ENCODE assay signal across 14 cellular contexts in genomic region chr7:32513205-32513604, GRCh38. TPM values are rescaled to one million over a fixed set of nuclear protein-coding genes. Genes with fewer than 3 reads are reported as not detected.
DNase-seq lines count a peak whose midpoint lies in the region; TF ChIP-seq lines count a peak whose summit lies in the region.
"Had no signal": no experiment of that assay in that cellular context is flagged by ENCODE, and none has a peak within 500 bp of the region (broad histone marks: within the 10 kb centered on the region; RNA-seq: fewer than 3 reads in every experiment).

No MANE protein-coding gene starts in this region.

- H3K27ac Mint-ChIP-seq in activated naive CD4-positive, alpha-beta T cell treated with anti-CD3 and anti-CD28 coated beads, Interleukin-2, amount 50 U/mL, for 24 hours: peak overlapping the region; percentile 87
- H3K27ac Mint-ChIP-seq in activated naive CD4-positive, alpha-beta T cell treated with anti-CD3 and anti-CD28 coated beads for 36 hours: no peak overlapping the region
- H3K27ac Mint-ChIP-seq in activated T-helper 2 cell treated with anti-CD3 and anti-CD28 coated beads, Interferon-gamma antibody, Interleukin-2, Interleukin-4, amounts not matched to agents 10 μg/mL and 5 μg/mL and 100 μg/mL, durations not matched to agents 14 hours and 24 hours and 36 hours: peak overlapping the region; percentile 37
- no peak overlapping the region for H3K27ac Mint-ChIP-seq in osteocyte (ENCODE audit: unreplicated experiment)

- H3K27me3 ChIP-seq in iPS-18a (ENCODE audit: control insufficient read depth, insufficient read depth, low read length): no peaks in the 10 kb centered on the region
- H3K27me3 ChIP-seq in suprapubic skin: no peaks in the 10 kb centered on the region

- H3K36me3 Mint-ChIP-seq in activated naive CD4-positive, alpha-beta T cell treated with anti-CD3 and anti-CD28 coated beads, Interleukin-2, amount 50 U/mL, for 24 hours: peaks cover 15% of the 10 kb centered on the region
- H3K36me3 Mint-ChIP-seq in activated naive CD4-positive, alpha-beta T cell treated with anti-CD3 and anti-CD28 coated beads for 36 hours (ENCODE audit: low read depth): peaks cover 20% of the 10 kb centered on the region
- peaks cover 79% of the 10 kb centered on the region for H3K36me3 Mint-ChIP-seq in activated T-helper 2 cell treated with anti-CD3 and anti-CD28 coated beads, Interferon-gamma antibody, Interleukin-2, Interleukin-4, amounts not matched to agents 10 μg/mL and 5 μg/mL and 100 μg/mL, durations not matched to agents 14 hours and 24 hours and 36 hours (ENCODE audit: low read depth)
- peaks cover 22% of the 10 kb centered on the region for H3K36me3 Mint-ChIP-seq in osteocyte (ENCODE audit: unreplicated experiment)

- no peak overlapping the region for H3K4me3 Mint-ChIP-seq in activated naive CD4-positive, alpha-beta T cell treated with anti-CD3 and anti-CD28 coated beads, Interleukin-2, amount 50 U/mL, for 24 hours
- no peak overlapping the region for H3K4me3 Mint-ChIP-seq in activated naive CD4-positive, alpha-beta T cell treated with anti-CD3 and anti-CD28 coated beads for 36 hours
- H3K4me3 Mint-ChIP-seq in activated T-helper 2 cell treated with anti-CD3 and anti-CD28 coated beads, Interferon-gamma antibody, Interleukin-2, Interleukin-4, amounts not matched to agents 10 μg/mL and 5 μg/mL and 100 μg/mL, durations not matched to agents 14 hours and 24 hours and 36 hours (ENCODE audit: low read depth): no peak overlapping the region
- no peak overlapping the region for H3K4me3 Mint-ChIP-seq in osteocyte (ENCODE audit: unreplicated experiment)

- TF ChIP-seq CTCF in suprapubic skin (IDR thresholded peaks at IDR 0.05) (no peak), osteocyte (IDR thresholded peaks at IDR 0.05) (no peak)

- no peaks in the 10 kb centered on the region for H3K27me3 Mint-ChIP-seq in activated naive CD4-positive, alpha-beta T cell treated with anti-CD3 and anti-CD28 coated beads, Interleukin-2, amount 50 U/mL, for 24 hours
- no peaks in the 10 kb centered on the region for H3K27me3 Mint-ChIP-seq in activated naive CD4-positive, alpha-beta T cell treated with anti-CD3 and anti-CD28 coated beads for 36 hours (ENCODE audit: low read depth)
- H3K27me3 Mint-ChIP-seq in activated T-helper 2 cell treated with anti-CD3 and anti-CD28 coated beads, Interferon-gamma antibody, Interleukin-2, Interleukin-4, amounts not matched to agents 10 μg/mL and 5 μg/mL and 100 μg/mL, durations not matched to agents 14 hours and 24 hours and 36 hours (ENCODE audit: low read depth): no peaks in the 10 kb centered on the region
- H3K27me3 Mint-ChIP-seq in osteocyte (ENCODE audit: unreplicated experiment): no peaks in the 10 kb centered on the region

- CTCF ChIA-PET in activated naive CD4-positive, alpha-beta T cell treated with anti-CD3 and anti-CD28 coated beads for 36 hours (lab: Charles Lee): no interaction called here

- H3K4me3 ChIP-seq in iPS-18a (ENCODE audit: low read length) (no peak overlapping the region), suprapubic skin (no peak overlapping the region)

- no peaks in the 10 kb centered on the region for H3K9me3 Mint-ChIP-seq in activated naive CD4-positive, alpha-beta T cell treated with anti-CD3 and anti-CD28 coated beads, Interleukin-2, amount 50 U/mL, for 24 hours
- peaks cover 7% of the 10 kb centered on the region for H3K9me3 Mint-ChIP-seq in activated naive CD4-positive, alpha-beta T cell treated with anti-CD3 and anti-CD28 coated beads for 36 hours
- H3K9me3 Mint-ChIP-seq in activated T-helper 2 cell treated with anti-CD3 and anti-CD28 coated beads, Interferon-gamma antibody, Interleukin-2, Interleukin-4, amounts not matched to agents 10 μg/mL and 5 μg/mL and 100 μg/mL, durations not matched to agents 14 hours and 24 hours and 36 hours: peaks cover 18% of the 10 kb centered on the region
- H3K9me3 Mint-ChIP-seq in osteocyte (ENCODE audit: unreplicated experiment): peaks cover 5% of the 10 kb centered on the region

- H3K27ac ChIP-seq in iPS-18a (ENCODE audit: low read length) (peak overlapping the region; percentile 7), suprapubic skin (no peak overlapping the region)
- H3K27ac ChIP-seq: HL-60 had no signal

- H3K9ac ChIP-seq in iPS-18a (ENCODE audit: low read length): no peak overlapping the region

- H3K4me1 Mint-ChIP-seq in activated naive CD4-positive, alpha-beta T cell treated with anti-CD3 and anti-CD28 coated beads, Interleukin-2, amount 50 U/mL, for 24 hours: peaks cover 90% of the 10 kb centered on the region
- H3K4me1 Mint-ChIP-seq in activated naive CD4-positive, alpha-beta T cell treated with anti-CD3 and anti-CD28 coated beads for 36 hours (ENCODE audit: low read depth): peaks cover 74% of the 10 kb centered on the region
- H3K4me1 Mint-ChIP-seq in activated T-helper 2 cell treated with anti-CD3 and anti-CD28 coated beads, Interferon-gamma antibody, Interleukin-2, Interleukin-4, amounts not matched to agents 10 μg/mL and 5 μg/mL and 100 μg/mL, durations not matched to agents 14 hours and 24 hours and 36 hours (ENCODE audit: low read depth): peaks cover 40% of the 10 kb centered on the region
- H3K4me1 Mint-ChIP-seq in osteocyte (ENCODE audit: unreplicated experiment): peaks cover 12% of the 10 kb centered on the region

- H3K9me3 ChIP-seq in iPS-18a (ENCODE audit: control insufficient read depth, low read depth, low read length): peaks cover 12% of the 10 kb centered on the region
- H3K9me3 ChIP-seq in suprapubic skin: no peaks in the 10 kb centered on the region

- DNase-seq in activated naive CD4-positive, alpha-beta T cell treated with anti-CD3 and anti-CD28 coated beads for 36 hours: no peak
- no peak for DNase-seq in activated T-helper 2 cell treated with anti-CD3 and anti-CD28 coated beads, Interferon-gamma antibody, Interleukin-2, Interleukin-4, amounts not matched to agents 10 μg/mL and 5 μg/mL and 100 μg/mL, durations not matched to agents 14 hours and 24 hours and 36 hours (ENCODE audit: low spot score)
- DNase-seq in suprapubic skin (ENCODE audit: low spot score in 2 of 2): no peak
- DNase-seq in amygdala (lab: John Stamatoyannopoulos, UW): no peak
- no peak for DNase-seq in OCI-M2 (lab: John Stamatoyannopoulos, UW; ENCODE audit: unreplicated experiment)
- DNase-seq in osteocyte (ENCODE audit: extremely low spot score, unreplicated experiment): no peak
- DNase-seq: DMS79 treated with DMSO at 0.1 percent for 48 hours, KG1, NCI-H1436, NCI-H2081, NCI-H524 had no signal

- intact Hi-C loops in activated naive CD4-positive, alpha-beta T cell treated with anti-CD3 and anti-CD28 coated beads for 36 hours (cut with micrococcal nuclease): no loop called here
- intact Hi-C loops in activated T-helper 2 cell treated with anti-CD3 and anti-CD28 coated beads, Interferon-gamma antibody, Interleukin-2, Interleukin-4, amounts not matched to agents 10 μg/mL and 5 μg/mL and 100 μg/mL, durations not matched to agents 14 hours and 24 hours and 36 hours (cut with micrococcal nuclease): no loop called here

- H3K36me3 ChIP-seq in iPS-18a (ENCODE audit: control insufficient read depth, low read depth, low read length) (peaks cover 5% of the 10 kb centered on the region), suprapubic skin (no peaks in the 10 kb centered on the region)

- TF ChIP-seq POLR2A in suprapubic skin (IDR thresholded peaks at IDR 0.05): no peak

- no peak for TF ChIP-seq EP300 in suprapubic skin (IDR thresholded peaks at IDR 0.05)

- 96% methylated on average over 1 of the region's 1 CpG for WGBS in suprapubic skin

- H3K4me1 ChIP-seq in iPS-18a (ENCODE audit: control insufficient read depth, low read depth, low read length) (peaks cover 12% of the 10 kb centered on the region), suprapubic skin (peaks cover 3% of the 10 kb centered on the region)

RNA-seq across cellular contexts. Expression of gene AVL9, which starts 17.9 kb away (rescaled TPM):
- total RNA-seq in activated naive CD4-positive, alpha-beta T cell treated with anti-CD3 and anti-CD28 coated beads for 36 hours: 10 to 100 TPM; 29.6 to 38.0 TPM
- total RNA-seq in activated T-helper 2 cell treated with anti-CD3 and anti-CD28 coated beads, Interferon-gamma antibody, Interleukin-2, Interleukin-4, amounts not matched to agents 10 μg/mL and 5 μg/mL and 100 μg/mL, durations not matched to agents 14 hours and 24 hours and 36 hours: 40.8 and 43.9 TPM in 2 replicates
- total RNA-seq in suprapubic skin (10 to 100 TPM; 22.5 to 42.2 (median 24.8) TPM), osteocyte (21.2 and 28.4 TPM in 2 replicates)

RNA-seq across cellular contexts. Expression of gene LSM5, which starts 23.0 kb away (rescaled TPM):
- 100 to 1,000 TPM; 132 to 141 TPM for total RNA-seq in activated naive CD4-positive, alpha-beta T cell treated with anti-CD3 and anti-CD28 coated beads for 36 hours
- 78.9 and 88.5 TPM in 2 replicates for total RNA-seq in activated T-helper 2 cell treated with anti-CD3 and anti-CD28 coated beads, Interferon-gamma antibody, Interleukin-2, Interleukin-4, amounts not matched to agents 10 μg/mL and 5 μg/mL and 100 μg/mL, durations not matched to agents 14 hours and 24 hours and 36 hours
- 10 to 100 TPM; 13.4 to 18.9 (median 13.9) TPM for total RNA-seq in suprapubic skin
- total RNA-seq in osteocyte: 32.7 and 35.5 TPM in 2 replicates

Comparison
In these comparisons a context has a peak if more than half of its experiments do, and no peak if none do; other contexts are left out.
1. H3K27ac Mint-ChIP-seq: peak in activated naive CD4-positive, alpha-beta T cell treated with anti-CD3 and anti-CD28 coated beads, Interleukin-2, amount 50 U/mL, for 24 hours (single experiment) and activated T-helper 2 cell treated with anti-CD3 and anti-CD28 coated beads, Interferon-gamma antibody, Interleukin-2, Interleukin-4, amounts not matched to agents 10 μg/mL and 5 μg/mL and 100 μg/mL, durations not matched to agents 14 hours and 24 hours and 36 hours (single experiment); none in activated naive CD4-positive, alpha-beta T cell treated with anti-CD3 and anti-CD28 coated beads for 36 hours (single experiment) and osteocyte (single experiment).